ENCODE assay signal across 1 cellular context in genomic region chr6:108160009-108160408, GRCh38.
TF ChIP-seq lines count a peak whose summit lies in the region.

No MANE protein-coding gene starts in this region.

TF ChIP-seq in WTC11, 78 proteins besides CTCF, POLR2A, EP300 and RAD21 (continued from another document):
- TF ChIP-seq FOXP1 (CRISPR knock-in tag; IDR thresholded peaks at IDR 0.05; ENCODE audit: borderline replicate concordance) (no peak), ZNF121 (CRISPR knock-in tag; IDR thresholded peaks at IDR 0.05) (peak; percentile 26; the same call in 1 of the 2 replicates), SOX15 (CRISPR knock-in tag; IDR thresholded peaks at IDR 0.05) (no peak), ATF1 (CRISPR knock-in tag; IDR thresholded peaks at IDR 0.05) (no peak), ETV6 (CRISPR knock-in tag; IDR thresholded peaks at IDR 0.05) (no peak), NR3C1 (CRISPR knock-in tag; conservative IDR thresholded peaks at IDR 0.05; ENCODE audit: low read depth) (no peak)
